ENCODE assay signal across 14 cellular contexts in the genomic region with DNA sequence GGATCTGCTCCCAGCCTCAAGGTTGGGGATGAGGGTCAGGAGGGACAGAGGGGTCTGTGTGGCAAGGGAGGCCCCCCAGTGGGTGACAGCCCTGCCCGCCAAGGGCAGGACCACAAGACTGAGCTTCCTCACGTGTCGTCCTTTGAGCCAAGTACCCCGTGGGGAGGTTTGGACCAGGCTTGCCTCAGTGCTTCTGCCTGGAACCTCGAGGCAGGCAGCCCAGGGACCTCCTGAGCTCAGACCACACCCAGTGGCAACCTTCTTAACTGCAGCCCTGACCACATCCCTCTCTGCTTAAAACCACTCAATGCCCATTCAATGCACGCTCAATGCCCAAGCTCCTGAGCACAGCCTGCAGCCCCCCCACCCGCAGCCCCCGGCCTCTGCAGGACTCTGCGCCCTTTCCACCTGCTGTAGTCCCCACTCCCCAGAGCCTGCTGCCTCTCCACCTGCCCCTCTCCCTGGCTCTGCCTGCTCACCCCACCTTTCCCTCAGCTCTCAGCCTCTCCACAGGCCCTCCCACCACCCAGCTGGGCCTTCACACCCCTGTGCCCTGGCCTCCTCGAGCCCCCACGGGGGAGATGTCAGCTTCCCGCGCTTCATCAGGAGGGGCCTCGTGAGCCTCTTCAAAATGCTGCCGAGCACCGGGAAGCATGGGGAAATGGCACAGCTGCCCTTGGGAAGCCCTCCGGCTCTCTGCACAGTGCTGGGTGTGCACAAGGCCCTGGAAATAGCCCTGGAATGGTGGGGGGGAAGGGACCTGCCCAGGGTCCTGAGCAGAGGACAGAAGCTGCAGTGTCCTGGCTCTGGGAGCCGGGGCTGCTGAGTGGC.
DNase-seq lines count a peak whose midpoint lies in the region; ATAC-seq and TF ChIP-seq lines count a peak whose summit lies in the region.
"Had no signal": no experiment of that assay in that cellular context is flagged by ENCODE, and none has a peak within 500 bp of the region (broad histone marks: within the 10 kb centered on the region; RNA-seq: fewer than 3 reads in every experiment).

No MANE protein-coding gene starts in this region.

- H3K36me3 ChIP-seq in PC-3 (ENCODE audit: low read depth, low read length), result no peaks in the 10 kb centered on the region
- H3K36me3 ChIP-seq in spleen, result no peaks in the 10 kb centered on the region
- H3K36me3 ChIP-seq: MG63 had no signal

- H4K20me1 ChIP-seq in PC-3 (ENCODE audit: low read length), result no peaks in the 10 kb centered on the region

- H3K27me3 ChIP-seq in PC-3 (ENCODE audit: low read length) (peaks cover 33% of the 10 kb centered on the region), spleen (replicated peaks in 1 of 7) (peaks cover 0 to 7% (median 0%) of the 10 kb centered on the region in 7 donors)
- H3K27me3 ChIP-seq: MG63 had no signal

- no peak for TF ChIP-seq POLR2A in spleen (IDR thresholded peaks at IDR 0.05)

- no peaks in the 10 kb centered on the region for H3F3A ChIP-seq in PC-3 (ENCODE audit: low read length, unreplicated experiment)

- H3K4me3 ChIP-seq in PC-3 (ENCODE audit: low read length) (no peak overlapping the region), epithelial cell of proximal tubule (ENCODE audit: low read depth, low read length) (no peak overlapping the region), spleen (no peak overlapping the region)
- H3K4me3 ChIP-seq: MG63 had no signal

- H3K4me2 ChIP-seq in PC-3 (ENCODE audit: low read length), result no peak overlapping the region

- H3K9me3 ChIP-seq in PC-3 (ENCODE audit: low read length) (no peaks in the 10 kb centered on the region), spleen (peaks cover 0 to 4% (median 0%) of the 10 kb centered on the region in 8 donors)
- H3K9me3 ChIP-seq: MG63 had no signal

- peak; percentile 45 for DNase-seq in Right ventricle myocardium inferior (ENCODE audit: missing footprints)
- no peak for DNase-seq in Right ventricle myocardium superior
- no peak for DNase-seq in PC-3
- DNase-seq in epithelial cell of proximal tubule (ENCODE audit: low read depth), result no peak
- DNase-seq in spleen, result peak; percentile 61
- no peak for DNase-seq in stimulated activated CD4-positive, alpha-beta T cell treated with anti-CD3 and anti-CD28 coated beads, Interleukin-2, amount 100 ng/mL, for 24 hours
- DNase-seq in left colon, result no peak
- DNase-seq: CD8-positive, alpha-beta memory T cell; central memory CD4-positive, alpha-beta T cell; head of caudate nucleus; MG63; NCI-H748 treated with DMSO at 0.1 percent for 48 hours; stimulated activated naive CD8-positive, alpha-beta T cell treated with anti-CD3 and anti-CD28 coated beads, Interleukin-15, amount 100 ng/mL, for 72 hours had no signal

- no peak overlapping the region for H3K9ac ChIP-seq in PC-3 (ENCODE audit: low read length)

- no peak for ATAC-seq in Right ventricle myocardium inferior
- ATAC-seq in Right ventricle myocardium superior (ENCODE audit: poor library complexity), result no peak
- 0 out of 2 replicates have a peak, but pooled peaks have one; percentile 27 for ATAC-seq in PC-3
- ATAC-seq in GM21717 (IDR thresholded peaks at IDR 0.05; ENCODE audit: unreplicated experiment), result no peak
- ATAC-seq in left colon, result no peak
- ATAC-seq: stimulated activated naive CD8-positive, alpha-beta T cell treated with anti-CD3 and anti-CD28 coated beads, Interleukin-15, amount 100 ng/mL, for 72 hours had no signal

- H3K9me2 ChIP-seq in PC-3 (replicated peaks; ENCODE audit: low read length), result no peaks in the 10 kb centered on the region

- 66 to 79% (median 73%) methylated on average over 13 to 18 of the region's 18 CpGs for WGBS in spleen, 5 donors

- H3K4me1 ChIP-seq in PC-3 (ENCODE audit: insufficient read depth, low read length), result no peaks in the 10 kb centered on the region
- peaks cover 0 to 14% (median under 1%) of the 10 kb centered on the region in 6 donors for H3K4me1 ChIP-seq in spleen

- TF ChIP-seq CTCF in PC-3 (conservative IDR thresholded peaks at IDR 0.05; ENCODE audit: low read depth, low read length) (no peak), epithelial cell of proximal tubule (conservative IDR thresholded peaks at IDR 0.05; ENCODE audit: low read depth, low read length) (peak; percentile 12), spleen (IDR thresholded peaks at IDR 0.05 in 8 of 11, conservative IDR thresholded peaks at IDR 0.05 in 3 of 11) (no peak)

- CTCF ChIA-PET in PC-3 (lab: Charles Lee), result no interaction called here

- H3K27ac ChIP-seq in PC-3 (ENCODE audit: low read length), result no peak overlapping the region
- H3K27ac ChIP-seq in spleen, result no peak overlapping the region

- no TSS peak for BruUV-seq in PC-3 (replicated peaks; lab: Mats Ljungman, UMichigan)

- POLR2A ChIA-PET in PC-3 (lab: Charles Lee; ENCODE audit: unreplicated experiment), result no interaction called here

- intact Hi-C loops in Right ventricle myocardium inferior (cut with DNase I), result loop anchor here (10.0 kb wide), 1 partner anchor 267 kb away; no protein-coding TSS in a partner anchor
- intact Hi-C loops in Right ventricle myocardium superior (cut with DNase I), result loop anchor here (10.0 kb wide), 2 partner anchors 187 to 417 kb away; no protein-coding TSS in a partner anchor
- intact Hi-C loops in PC-3 (cut with micrococcal nuclease), result loop anchor here (10.0 kb wide), 1 partner anchor 917 kb away; no protein-coding TSS in a partner anchor
- intact Hi-C loops in spleen (cut with DNase I; ENCODE audit: low total_unique reads), result loop anchor here (10.0 kb wide), 2 partner anchors 597 to 927 kb away; no protein-coding TSS in a partner anchor
- intact Hi-C loops in left colon (cut with DNase I, micrococcal nuclease), result loop anchor here (10.0 kb wide), 3 partner anchors 197 to 917 kb away; no protein-coding TSS in a partner anchor

- no peaks in the 10 kb centered on the region for H3K79me2 ChIP-seq in PC-3 (ENCODE audit: low read length)

- no peak overlapping the region for H2AFZ ChIP-seq in PC-3 (ENCODE audit: low read length)

Comparison
In these comparisons a context has a peak if more than half of its experiments do, and no peak if none do; other contexts are left out.
1. DNase-seq: peak in Right ventricle myocardium inferior (single experiment) and spleen (single experiment); none in Right ventricle myocardium superior (single experiment), PC-3 (single experiment), epithelial cell of proximal tubule (single experiment), stimulated activated CD4-positive, alpha-beta T cell treated with anti-CD3 and anti-CD28 coated beads, Interleukin-2, amount 100 ng/mL, for 24 hours (0 of 2) and left colon (0 of 2).